In the genomic region with DNA sequence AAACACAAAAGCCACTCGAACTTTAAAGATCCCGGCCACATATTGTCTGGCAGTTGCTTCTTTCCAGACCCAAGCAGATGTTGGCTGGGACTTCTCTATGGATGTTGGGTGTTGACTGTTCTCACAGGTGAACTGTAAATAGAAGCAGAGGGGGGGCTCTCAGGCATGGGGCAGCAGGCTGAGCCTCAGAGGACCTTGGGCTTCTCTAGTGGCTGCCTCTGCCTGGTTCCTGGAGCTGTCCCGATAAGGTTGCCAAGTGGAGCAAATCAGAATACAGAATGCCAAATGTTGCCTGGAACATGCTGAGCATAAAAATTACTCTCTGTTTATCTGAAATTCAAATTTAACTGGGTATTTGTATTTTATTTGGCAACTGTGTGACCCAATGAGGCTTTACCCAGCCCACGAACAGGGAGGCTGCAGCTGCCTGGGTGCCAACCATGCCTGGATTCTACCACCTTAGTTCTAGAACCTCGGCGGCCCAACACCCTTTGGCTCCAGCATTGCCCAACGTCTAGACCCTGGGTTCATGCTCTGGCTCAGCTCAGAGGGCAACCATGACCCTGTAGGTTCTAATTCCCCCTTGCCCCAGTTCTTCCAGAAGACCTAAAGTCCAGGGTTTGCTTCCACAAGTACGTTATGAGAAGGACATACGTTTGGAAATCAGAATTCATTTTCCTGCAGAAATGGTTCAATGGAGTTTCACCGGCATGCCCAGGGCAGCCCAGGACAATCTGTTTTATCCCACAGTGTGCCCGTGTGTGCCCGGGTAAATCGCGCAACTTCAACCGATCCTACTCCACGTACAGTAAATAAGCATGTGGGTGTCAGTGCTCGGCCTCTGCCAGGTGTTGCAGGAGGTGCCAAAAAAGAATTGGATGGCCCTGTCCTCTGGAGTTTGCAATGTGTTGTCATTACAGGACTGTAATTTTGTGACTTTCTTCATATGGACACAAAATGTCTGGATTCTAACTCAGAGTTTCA, we compare ENCODE assay signal across 19 cellular contexts. TPM values are rescaled to one million over a fixed set of nuclear protein-coding genes. Genes with fewer than 3 reads are reported as not detected.
DNase-seq lines count a peak whose midpoint lies in the region; ATAC-seq and TF ChIP-seq lines count a peak whose summit lies in the region.
"Had no signal": no experiment of that assay in that cellular context is flagged by ENCODE, and none has a peak within 500 bp of the region (broad histone marks: within the 10 kb centered on the region; RNA-seq: fewer than 3 reads in every experiment).

No MANE protein-coding gene starts in this region.

- H3K4me1 Mint-ChIP-seq in T-cell = peaks cover 5 to 15% (median 9%) of the 10 kb centered on the region in 3 donors
- peaks cover 7% of the 10 kb centered on the region for H3K4me1 Mint-ChIP-seq in activated T-cell treated with anti-CD3 and anti-CD28 coated beads, Interleukin-2, amount 50 U/mL, for 4 hours (ENCODE audit: low read depth)

- TF ChIP-seq POLR2A in sigmoid colon (IDR thresholded peaks at IDR 0.05) = no peak

- H4K20me1 ChIP-seq in hepatocyte (ENCODE audit: insufficient read depth, poor library complexity, severe bottlenecking) = no peaks in the 10 kb centered on the region

- BruUV-seq in Panc1 (replicated peaks; lab: Mats Ljungman, UMichigan) = no TSS peak

- H3K27ac ChIP-seq in Panc1 (ENCODE audit: low read length) (peak overlapping the region; percentile 98), hepatocyte (no peak overlapping the region), sigmoid colon (peak overlapping the region in 3 of 4 donors; percentile 43 to 45 (median 44))
- H3K27ac ChIP-seq: BLaER1 treated with 17β-estradiol and CSF1 and Interleukin-3, amounts not matched to agents 10 nM and 100 nM had no signal

- ATAC-seq in Panc1 (no peak), T-cell (replicated peaks in 1 of 4) (no peak)
- ATAC-seq in activated T-cell treated with anti-CD3 and anti-CD28 coated beads, Interleukin-2, amount 50 U/mL, for 4 hours = no peak
- ATAC-seq: esophagus mucosa; stimulated activated memory B cell treated with anti-CD40 and anti-IgM and Interleukin-4, amounts not matched to agents 10 μg/mL and 1 μg/mL and 100 μg/mL, for 72 hours had no signal

- H3K27ac Mint-ChIP-seq in T-cell = no peak overlapping the region
- H3K27ac Mint-ChIP-seq: activated naive CD4-positive, alpha-beta T cell treated with anti-CD3 and anti-CD28 coated beads for 36 hours; IgD-negative memory B cell; stimulated activated memory B cell treated with anti-CD40 and anti-IgM and Interleukin-4, amounts not matched to agents 10 μg/mL and 1 μg/mL and 100 μg/mL, for 72 hours; T-helper 2 cell treated with Interferon-gamma antibody and Interleukin-4, amounts not matched to agents 5 μg/mL and 100 μg/mL, for 36 hours; type B pancreatic cell had no signal

- in situ Hi-C loops in Panc1 (cut with HindIII; ENCODE audit: low pct_unique_long_range_greater_than_20kb, low sequenced_read_pairs) = loop anchor here (25.0 kb wide), 1 partner anchor 225 kb away; no protein-coding TSS in a partner anchor

- no peaks in the 10 kb centered on the region for H3K27me3 ChIP-seq in Panc1 (ENCODE audit: control insufficient read depth, insufficient read depth, low read length)
- no peaks in the 10 kb centered on the region for H3K27me3 ChIP-seq in hepatocyte
- no peaks in the 10 kb centered on the region for H3K27me3 ChIP-seq in sigmoid colon
- H3K27me3 ChIP-seq: dorsolateral prefrontal cortex had no signal

- H3K4me3 ChIP-seq in Panc1 (ENCODE audit: low read depth in 2 of 2, low read length in 2 of 2) (no peak overlapping the region), hepatocyte (no peak overlapping the region), sigmoid colon (no peak overlapping the region)
- H3K4me3 ChIP-seq: BLaER1 treated with 17β-estradiol and CSF1 and Interleukin-3, amounts not matched to agents 10 nM and 100 nM; dorsolateral prefrontal cortex; smooth muscle cell had no signal

- no peak overlapping the region for H3K4me3 Mint-ChIP-seq in T-cell
- no peak overlapping the region for H3K4me3 Mint-ChIP-seq in activated T-cell treated with anti-CD3 and anti-CD28 coated beads, Interleukin-2, amount 50 U/mL, for 4 hours
- H3K4me3 Mint-ChIP-seq: activated naive CD4-positive, alpha-beta T cell treated with anti-CD3 and anti-CD28 coated beads for 36 hours; IgD-negative memory B cell; stimulated activated memory B cell treated with anti-CD40 and anti-IgM and Interleukin-4, amounts not matched to agents 10 μg/mL and 1 μg/mL and 100 μg/mL, for 72 hours; T-helper 2 cell treated with Interferon-gamma antibody and Interleukin-4, amounts not matched to agents 5 μg/mL and 100 μg/mL, for 36 hours; type B pancreatic cell had no signal

- no peaks in the 10 kb centered on the region for H3K79me2 ChIP-seq in hepatocyte

- DNase-seq in NCI-H146 treated with DMSO at 0.1 percent for 48 hours (lab: John Stamatoyannopoulos, UW; ENCODE audit: unreplicated experiment) (peak; percentile 7), Panc1 (ENCODE audit: low read depth, low spot score) (no peak), hepatocyte (ENCODE audit: low spot score) (peak; percentile 34), sigmoid colon (no peak), T-cell (no peak), NCI-H1694 treated with DMSO at 0.1 percent for 48 hours (lab: John Stamatoyannopoulos, UW) (no peak)
- DNase-seq in activated T-cell treated with anti-CD3 and anti-CD28 coated beads, Interleukin-2, amount 50 U/mL, for 4 hours = no peak
- DNase-seq: activated CD8-positive, alpha-beta memory T cell treated with anti-CD3 and anti-CD28 coated beads, Interleukin-2, amount 50 U/mL, for 48 hours; activated naive CD4-positive, alpha-beta T cell treated with anti-CD3 and anti-CD28 coated beads for 36 hours; MV-4-11; NCI-H2171 treated with DMSO at 0.1 percent for 48 hours had no signal

- H2AFZ ChIP-seq in hepatocyte = no peak overlapping the region

- H3K36me3 ChIP-seq in Panc1 (ENCODE audit: control insufficient read depth, insufficient read depth, low read length) (no peaks in the 10 kb centered on the region), hepatocyte (replicated peaks; ENCODE audit: insufficient read depth, low read depth) (no peaks in the 10 kb centered on the region), sigmoid colon (no peaks in the 10 kb centered on the region)
- H3K36me3 ChIP-seq: BLaER1 treated with 17β-estradiol and CSF1 and Interleukin-3, amounts not matched to agents 10 nM and 100 nM had no signal

- TF ChIP-seq EP300 in sigmoid colon (IDR thresholded peaks at IDR 0.05) = no peak

- CTCF ChIA-PET in Panc1 (lab: Charles Lee) (no interaction called here), T-cell (lab: Charles Lee) (interaction anchor here in 1 of 2 donors (0.9 to 1.8 kb wide), 3 partner anchors 177 to 301 kb away, joined by 3 to 6 read pairs (median 3); no protein-coding TSS in a partner anchor)

- no peak overlapping the region for H3K4me2 ChIP-seq in hepatocyte
- H3K4me2 ChIP-seq: BLaER1 treated with 17β-estradiol and CSF1 and Interleukin-3, amounts not matched to agents 10 nM and 100 nM; smooth muscle cell had no signal

- peaks cover 51% of the 10 kb centered on the region for H3K4me1 ChIP-seq in Panc1 (ENCODE audit: control insufficient read depth, insufficient read depth, low read length)
- peaks cover 18% of the 10 kb centered on the region for H3K4me1 ChIP-seq in hepatocyte (ENCODE audit: insufficient read depth)
- peaks cover 0 to 24% (median 17%) of the 10 kb centered on the region in 4 donors for H3K4me1 ChIP-seq in sigmoid colon

- POLR2A ChIA-PET in Panc1 (lab: Charles Lee) (interaction anchor here (0.6 kb wide), 2 partner anchors 103 to 108 kb away, joined by 5 to 6 read pairs; no protein-coding TSS in a partner anchor), T-cell (lab: Charles Lee) (no interaction called here)

- TF ChIP-seq CTCF in Panc1 (IDR thresholded peaks at IDR 0.05) = no peak
- no peak for TF ChIP-seq CTCF in hepatocyte (IDR thresholded peaks at IDR 0.05; ENCODE audit: poor library complexity)
- TF ChIP-seq CTCF in sigmoid colon (IDR thresholded peaks at IDR 0.05) = no peak

- H3K9me3 ChIP-seq in Panc1 (ENCODE audit: control insufficient read depth, insufficient read depth, low read depth, low read length) (peaks cover 6% of the 10 kb centered on the region; the same call in 1 of the 2 replicates), hepatocyte (ENCODE audit: low read depth) (no peaks in the 10 kb centered on the region), sigmoid colon (no peaks in the 10 kb centered on the region)

- no peaks in the 10 kb centered on the region for H3K9me3 Mint-ChIP-seq in T-cell
- H3K9me3 Mint-ChIP-seq in activated T-cell treated with anti-CD3 and anti-CD28 coated beads, Interleukin-2, amount 50 U/mL, for 4 hours = no peaks in the 10 kb centered on the region
- H3K9me3 Mint-ChIP-seq: activated naive CD4-positive, alpha-beta T cell treated with anti-CD3 and anti-CD28 coated beads for 36 hours; T-helper 2 cell treated with Interferon-gamma antibody and Interleukin-4, amounts not matched to agents 5 μg/mL and 100 μg/mL, for 36 hours; type B pancreatic cell had no signal

- 90% methylated on average over 17 of the region's 17 CpGs for WGBS in hepatocyte (ENCODE audit: low lambda C conversion rate, missing lambda C conversion rate)
- 84 to 88% methylated on average over 17 of the region's 17 CpGs for WGBS in sigmoid colon, 2 donors

- intact Hi-C loops in Panc1 (cut with micrococcal nuclease; ENCODE audit: unreplicated experiment) = loop anchor here (5.0 to 10.0 kb wide), 3 partner anchors 110 to 218 kb away; no protein-coding TSS in a partner anchor
- intact Hi-C loops in sigmoid colon (cut with DNase I) = loop anchor here (5.0 to 10.0 kb wide), 2 partner anchors 75 to 178 kb away; no protein-coding TSS in a partner anchor

- H3K36me3 Mint-ChIP-seq in T-cell = no peaks in the 10 kb centered on the region
- H3K36me3 Mint-ChIP-seq in activated T-cell treated with anti-CD3 and anti-CD28 coated beads, Interleukin-2, amount 50 U/mL, for 4 hours (ENCODE audit: insufficient read depth) = no peaks in the 10 kb centered on the region
- H3K36me3 Mint-ChIP-seq: IgD-negative memory B cell; stimulated activated memory B cell treated with anti-CD40 and anti-IgM and Interleukin-4, amounts not matched to agents 10 μg/mL and 1 μg/mL and 100 μg/mL, for 72 hours; type B pancreatic cell had no signal

- H3K27me3 Mint-ChIP-seq in T-cell = peaks cover 33 to 36% of the 10 kb centered on the region in 2 donors
- peaks cover 31% of the 10 kb centered on the region for H3K27me3 Mint-ChIP-seq in activated T-cell treated with anti-CD3 and anti-CD28 coated beads, Interleukin-2, amount 50 U/mL, for 4 hours (ENCODE audit: low read depth)

- H3K9me2 ChIP-seq in hepatocyte (replicated peaks; ENCODE audit: insufficient read depth) = no peaks in the 10 kb centered on the region

RNA-seq across cellular contexts. Expression of a gene that starts 5.4 kb away (rescaled TPM):
- 11.3 TPM for total RNA-seq in Panc1 (2021; ENCODE audit: unreplicated experiment)
- 49.4 TPM for polyA plus RNA-seq in Panc1 (2012; ENCODE audit: insufficient read length)
- 0.24 and 0.27 TPM in 2 replicates for total RNA-seq in hepatocyte
- polyA plus RNA-seq in hepatocyte = 1.0 and 1.6 TPM in 2 replicates
- 1 to 10 TPM; 1.4 to 6.5 (median 4.3) TPM for total RNA-seq in sigmoid colon
- 1 to 10 TPM in 1 of 3 donors, not detected in 2; 1.5 TPM for polyA plus RNA-seq in sigmoid colon
- total RNA-seq in T-cell = 1 to 10 TPM in 3 of 5 donors, under 1 TPM in 2; 0.58 to 1.4 (median 1.2) TPM
- under 1 TPM; 0.38 to 0.61 (median 0.46) TPM for total RNA-seq in activated T-cell treated with anti-CD3 and anti-CD28 coated beads, Interleukin-2, amount 50 U/mL, for 4 hours

Comparison
In these comparisons a context has a peak if more than half of its experiments do, and no peak if none do; other contexts are left out.
1. DNase-seq: peak in NCI-H146 treated with DMSO at 0.1 percent for 48 hours (single experiment) and hepatocyte (single experiment); none in Panc1 (single experiment), sigmoid colon (single experiment), T-cell (0 of 34), activated T-cell treated with anti-CD3 and anti-CD28 coated beads, Interleukin-2, amount 50 U/mL, for 4 hours (single experiment) and NCI-H1694 treated with DMSO at 0.1 percent for 48 hours (single experiment).